Comparison of ENCODE assay signal across 10 cellular contexts in the genomic region with DNA sequence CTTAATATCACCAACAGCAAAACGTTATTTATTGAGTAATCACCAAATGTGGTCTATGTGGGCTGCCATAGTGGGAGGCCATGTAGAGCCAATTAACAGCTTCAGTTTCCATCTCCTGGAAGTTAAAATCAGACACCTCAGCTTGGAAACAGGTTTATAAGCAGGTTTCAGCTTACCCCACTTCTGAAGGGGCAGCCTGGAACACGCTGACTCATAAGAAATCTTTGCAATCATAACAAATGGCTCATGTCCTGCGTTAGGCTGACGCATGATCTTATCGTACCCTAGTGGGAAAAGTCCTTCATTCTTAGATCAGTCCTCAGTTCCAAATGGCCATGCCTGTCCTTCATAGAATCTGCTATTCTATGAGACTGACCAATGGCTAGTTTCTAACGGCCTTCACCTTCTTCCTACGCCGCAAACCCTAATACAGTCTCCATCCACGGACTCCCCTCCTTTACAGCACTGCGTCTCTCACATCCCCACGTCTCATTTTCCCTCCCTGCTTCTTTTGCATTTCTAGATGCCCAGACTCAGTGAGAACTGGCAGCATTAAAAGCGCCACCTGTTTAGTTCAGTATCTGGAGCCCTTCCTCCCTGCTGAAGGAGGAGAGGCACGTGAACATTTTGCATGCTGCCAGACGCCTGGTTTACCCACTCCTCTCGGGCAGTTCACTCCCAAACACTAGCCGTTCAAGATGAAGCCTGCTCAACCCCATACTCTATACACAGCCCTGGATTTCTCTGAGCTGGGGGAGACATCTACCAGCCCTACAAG. TPM values are rescaled to one million over a fixed set of nuclear protein-coding genes. Genes with fewer than 3 reads are reported as not detected.
DNase-seq lines count a peak whose midpoint lies in the region; ATAC-seq, FAIRE-seq and TF ChIP-seq lines count a peak whose summit lies in the region.
"Had no signal": no experiment of that assay in that cellular context is flagged by ENCODE, and none has a peak within 500 bp of the region (broad histone marks: within the 10 kb centered on the region; RNA-seq: fewer than 3 reads in every experiment).

No MANE protein-coding gene starts in this region.

- no peaks in the 10 kb centered on the region for H3K27me3 ChIP-seq in psoas muscle (ENCODE audit: insufficient read depth in 3 of 3, low read length in 2 of 3)

- no peak for TF ChIP-seq CTCF in psoas muscle (IDR thresholded peaks at IDR 0.05)

- H3K9me3 ChIP-seq in psoas muscle: no peaks in the 10 kb centered on the region

- no peak overlapping the region for H3K4me3 ChIP-seq in psoas muscle

- TF ChIP-seq POLR2A in GM12892 (IDR thresholded peaks at IDR 0.05; ENCODE audit: low read depth, low read length): no peak

- no peaks in the 10 kb centered on the region for H3K36me3 ChIP-seq in psoas muscle (ENCODE audit: insufficient read depth in 1 of 2, low read depth in 1 of 2)

- H3K27ac ChIP-seq in psoas muscle: peak overlapping the region; percentile 25

- intact Hi-C loops in psoas muscle (cut with DNase I): no loop called here

- WGBS in psoas muscle, 3 donors: 53 to 73% (median 61%) methylated on average over 16 of the region's 16 CpGs

- FAIRE-seq in GM12892 (lab: Jason Lieb, UNC): no peak

- peak; percentile 66 for DNase-seq in GM04504 (ENCODE audit: low read depth)
- DNase-seq in NCI-H460 (ENCODE audit: extremely low read depth, low read depth): peak; percentile 99
- DNase-seq in dermis microvascular lymphatic vessel endothelial cell (ENCODE audit: low read depth in 2 of 2): peak; percentile 54 to 94
- DNase-seq in psoas muscle: no peak
- no peak for DNase-seq in GM12892 (ENCODE audit: insufficient read length)
- DNase-seq in UCSD-AML1 (lab: John Stamatoyannopoulos, UW; ENCODE audit: unreplicated experiment): no peak
- DNase-seq: left colon, NCI-H1092 treated with DMSO at 0.1 percent for 48 hours had no signal

- peak; percentile 63 to 83 (median 76) for ATAC-seq in psoas muscle
- ATAC-seq in GM18498 (IDR thresholded peaks at IDR 0.05; ENCODE audit: unreplicated experiment): no peak
- no peak for ATAC-seq in GM19324 (IDR thresholded peaks at IDR 0.05; ENCODE audit: low FRiP score, unreplicated experiment)

- H3K4me1 ChIP-seq in psoas muscle: no peaks in the 10 kb centered on the region

RNA-seq across cellular contexts. Expression of a gene that starts 24.2 kb away (rescaled TPM):
- 1,294 and 1,408 TPM in 2 replicates for total RNA-seq in NCI-H460 (2014; rRNA removed; shearing (Covaris generic))
- 219 and 338 TPM in 2 replicates for polyA plus RNA-seq in NCI-H460 (2014; cell fraction: nucleus; rRNA removed)
- total RNA-seq in dermis microvascular lymphatic vessel endothelial cell (413 and 560 TPM in 2 replicates), psoas muscle (100 to 1,000 TPM in 3 of 4 donors, 10 to 100 TPM in 1; 55.6 to 122 (median 114) TPM)
- polyA plus RNA-seq in psoas muscle: 100 to 1,000 TPM in 2 of 3 donors, 10 to 100 TPM in 1; 52.5 to 223 (median 163) TPM
- polyA plus RNA-seq in GM12892 (2012; ENCODE audit: missing spikeins): 217 TPM

Comparison
In these comparisons a context has a peak if more than half of its experiments do, and no peak if none do; other contexts are left out.
1. DNase-seq: peak in GM04504 (single experiment), NCI-H460 (single experiment) and dermis microvascular lymphatic vessel endothelial cell (2 of 2); none in psoas muscle (0 of 2), GM12892 (single experiment) and UCSD-AML1 (single experiment).
2. ATAC-seq: peak in psoas muscle (4 of 4); none in GM18498 (single experiment) and GM19324 (single experiment).